In genomic region chr6:144075187-144075586, GRCh38 we compare ENCODE assay signal across 23 cellular contexts. TPM values are rescaled to one million over a fixed set of nuclear protein-coding genes. Genes with fewer than 3 reads are reported as not detected.
DNase-seq lines count a peak whose midpoint lies in the region; ATAC-seq and TF ChIP-seq lines count a peak whose summit lies in the region.
"Had no signal": no experiment of that assay in that cellular context is flagged by ENCODE, and none has a peak within 500 bp of the region (broad histone marks: within the 10 kb centered on the region; RNA-seq: fewer than 3 reads in every experiment).

No MANE protein-coding gene starts in this region.

- H3K9me3 Mint-ChIP-seq in activated CD8-positive, alpha-beta T cell treated with anti-CD3 and anti-CD28 coated beads for 36 hours, result no peaks in the 10 kb centered on the region
- H3K9me3 Mint-ChIP-seq in HFFc6, result no peaks in the 10 kb centered on the region
- H3K9me3 Mint-ChIP-seq: activated CD4-positive, alpha-beta memory T cell treated with anti-CD3 and anti-CD28 coated beads for 36 hours; activated naive CD4-positive, alpha-beta T cell treated with anti-CD3 and anti-CD28 coated beads for 36 hours; activated T-cell treated with anti-CD3 and anti-CD28 coated beads, Interleukin-2, amount 50 U/mL, for 24 hours had no signal

- H3K4me3 ChIP-seq in breast epithelium, result no peak overlapping the region
- H3K4me3 ChIP-seq: HAP-1, transverse colon had no signal

- POLR2A ChIA-PET in activated CD8-positive, alpha-beta T cell treated with anti-CD3 and anti-CD28 coated beads for 36 hours (lab: Charles Lee), result interaction anchor here (0.7 kb wide), 1 partner anchor 13 kb away, joined by 3 read pairs; no protein-coding TSS in a partner anchor

- H3K9me3 ChIP-seq in breast epithelium, result no peaks in the 10 kb centered on the region
- H3K9me3 ChIP-seq: HAP-1, neutrophil, transverse colon had no signal

- H3K4me1 Mint-ChIP-seq in activated CD8-positive, alpha-beta T cell treated with anti-CD3 and anti-CD28 coated beads for 36 hours (ENCODE audit: low read depth), result peaks cover 4% of the 10 kb centered on the region
- no peaks in the 10 kb centered on the region for H3K4me1 Mint-ChIP-seq in HFFc6 (ENCODE audit: low read depth)

- H3K27ac Mint-ChIP-seq in activated CD8-positive, alpha-beta T cell treated with anti-CD3 and anti-CD28 coated beads for 36 hours, result no peak overlapping the region
- H3K27ac Mint-ChIP-seq in HFFc6, result no peak overlapping the region
- H3K27ac Mint-ChIP-seq: activated CD4-positive, alpha-beta memory T cell treated with anti-CD3 and anti-CD28 coated beads for 36 hours; activated naive CD4-positive, alpha-beta T cell treated with anti-CD3 and anti-CD28 coated beads for 36 hours; activated T-cell treated with anti-CD3 and anti-CD28 coated beads, Interleukin-2, amount 50 U/mL, for 24 hours had no signal

- H3K36me3 ChIP-seq in breast epithelium, result no peaks in the 10 kb centered on the region
- H3K36me3 ChIP-seq: HAP-1, neutrophil, transverse colon had no signal

- in situ Hi-C loops in GM13976 (cut with MboI; ENCODE audit: low sequenced_read_pairs, unreplicated experiment), result no loop called here

- H3K27ac ChIP-seq in breast epithelium, result no peak overlapping the region
- H3K27ac ChIP-seq: neutrophil, transverse colon had no signal

- no peaks in the 10 kb centered on the region for H3K27me3 Mint-ChIP-seq in activated CD8-positive, alpha-beta T cell treated with anti-CD3 and anti-CD28 coated beads for 36 hours
- peaks cover 30% of the 10 kb centered on the region for H3K27me3 Mint-ChIP-seq in HFFc6 (ENCODE audit: insufficient read depth)
- H3K27me3 Mint-ChIP-seq: activated CD4-positive, alpha-beta memory T cell treated with anti-CD3 and anti-CD28 coated beads for 36 hours; activated T-cell treated with anti-CD3 and anti-CD28 coated beads, Interleukin-2, amount 50 U/mL, for 24 hours had no signal

- ATAC-seq in GM19351 (IDR thresholded peaks at IDR 0.05; ENCODE audit: unreplicated experiment) (peak; percentile 66), HG02623 (IDR thresholded peaks at IDR 0.05; ENCODE audit: unreplicated experiment) (peak; percentile 64), HG03442 (IDR thresholded peaks at IDR 0.05; ENCODE audit: unreplicated experiment) (peak; percentile 68)
- ATAC-seq in activated CD8-positive, alpha-beta T cell treated with anti-CD3 and anti-CD28 coated beads for 36 hours, result no peak
- ATAC-seq: left ventricle myocardium superior, PC-3 had no signal

- intact Hi-C loops in breast epithelium (cut with DNase I; ENCODE audit: low total_unique reads), result no loop called here
- intact Hi-C loops in activated CD8-positive, alpha-beta T cell treated with anti-CD3 and anti-CD28 coated beads for 36 hours (cut with micrococcal nuclease), result no loop called here

- H3K36me3 Mint-ChIP-seq in activated CD8-positive, alpha-beta T cell treated with anti-CD3 and anti-CD28 coated beads for 36 hours (ENCODE audit: low read depth), result no peaks in the 10 kb centered on the region
- no peaks in the 10 kb centered on the region for H3K36me3 Mint-ChIP-seq in HFFc6 (ENCODE audit: low read depth)
- H3K36me3 Mint-ChIP-seq: activated CD4-positive, alpha-beta memory T cell treated with anti-CD3 and anti-CD28 coated beads for 36 hours had no signal

- TF ChIP-seq POLR2A in breast epithelium (IDR thresholded peaks at IDR 0.05), result no peak

- H3K4me1 ChIP-seq in breast epithelium, result no peaks in the 10 kb centered on the region
- H3K4me1 ChIP-seq: HAP-1, transverse colon had no signal

- H3K4me3 Mint-ChIP-seq in activated CD8-positive, alpha-beta T cell treated with anti-CD3 and anti-CD28 coated beads for 36 hours, result no peak overlapping the region
- no peak overlapping the region for H3K4me3 Mint-ChIP-seq in HFFc6
- H3K4me3 Mint-ChIP-seq: activated CD4-positive, alpha-beta memory T cell treated with anti-CD3 and anti-CD28 coated beads for 36 hours; activated naive CD4-positive, alpha-beta T cell treated with anti-CD3 and anti-CD28 coated beads for 36 hours; activated T-cell treated with anti-CD3 and anti-CD28 coated beads, Interleukin-2, amount 50 U/mL, for 24 hours had no signal

- H3K27me3 ChIP-seq in breast epithelium, result no peaks in the 10 kb centered on the region
- H3K27me3 ChIP-seq: neutrophil, transverse colon had no signal

- CTCF ChIA-PET in activated CD8-positive, alpha-beta T cell treated with anti-CD3 and anti-CD28 coated beads for 36 hours (lab: Charles Lee), result interaction anchor here (1.0 to 2.1 kb wide), 4 partner anchors 9 to 135 kb away, joined by 4 to 6 read pairs (median 6); no protein-coding TSS in a partner anchor

- DNase-seq in GM13976 (ENCODE audit: low spot score), result peak; percentile 24
- DNase-seq in breast epithelium (ENCODE audit: low spot score in 2 of 2), result no peak
- DNase-seq in activated CD8-positive, alpha-beta T cell treated with anti-CD3 and anti-CD28 coated beads for 36 hours, result no peak
- no peak for DNase-seq in HFFc6
- no peak for DNase-seq in NCI-H526 (lab: John Stamatoyannopoulos, UW)
- DNase-seq: activated CD4-positive, alpha-beta memory T cell treated with anti-CD3 and anti-CD28 coated beads for 36 hours; activated naive CD4-positive, alpha-beta T cell treated with anti-CD3 and anti-CD28 coated beads for 36 hours; activated T-cell treated with anti-CD3 and anti-CD28 coated beads, Interleukin-2, amount 50 U/mL, for 24 hours; C1 segment of cervical spinal cord; DMS 273 treated with DMSO at 0.1 percent for 48 hours; GDM1; left ventricle myocardium superior; NCI-H2107; NCI-H774; PC-3; SIG-M5; stimulated activated CD4-positive, alpha-beta T cell treated with anti-CD3 and anti-CD28 coated beads, Interleukin-12 subunit alpha, Interleukin-12 subunit beta, amount 100 ng/mL, for 4 hours; transverse colon had no signal

- TF ChIP-seq CTCF in GM13976 (IDR thresholded peaks at IDR 0.05; ENCODE audit: borderline replicate concordance, control extremely low read depth, extremely low read depth, insufficient read depth, missing control alignments), result no peak
- no peak for TF ChIP-seq CTCF in breast epithelium (IDR thresholded peaks at IDR 0.05)
- TF ChIP-seq CTCF in activated CD8-positive, alpha-beta T cell treated with anti-CD3 and anti-CD28 coated beads for 36 hours (IDR thresholded peaks at IDR 0.05), result no peak
- no peak for TF ChIP-seq CTCF in HFFc6 (IDR thresholded peaks at IDR 0.05)

RNA-seq across cellular contexts. Expression of gene SF3B5, which starts 20.2 kb away (rescaled TPM):
- total RNA-seq in breast epithelium, result 100 to 1,000 TPM; 122 to 176 (median 155) TPM
- total RNA-seq in activated CD8-positive, alpha-beta T cell treated with anti-CD3 and anti-CD28 coated beads for 36 hours, result 100 to 1,000 TPM; 207 to 210 TPM
- total RNA-seq in HFFc6 (2021; fragmentation: NEBNext Ultra II Directional; extraction: Animal tissue kit (Norgen Biotek cat#: 25700)), result 100 to 1,000 TPM; 172 to 189 (median 177) TPM
